ENCODE assay signal across 1 cellular context in the genomic region with DNA sequence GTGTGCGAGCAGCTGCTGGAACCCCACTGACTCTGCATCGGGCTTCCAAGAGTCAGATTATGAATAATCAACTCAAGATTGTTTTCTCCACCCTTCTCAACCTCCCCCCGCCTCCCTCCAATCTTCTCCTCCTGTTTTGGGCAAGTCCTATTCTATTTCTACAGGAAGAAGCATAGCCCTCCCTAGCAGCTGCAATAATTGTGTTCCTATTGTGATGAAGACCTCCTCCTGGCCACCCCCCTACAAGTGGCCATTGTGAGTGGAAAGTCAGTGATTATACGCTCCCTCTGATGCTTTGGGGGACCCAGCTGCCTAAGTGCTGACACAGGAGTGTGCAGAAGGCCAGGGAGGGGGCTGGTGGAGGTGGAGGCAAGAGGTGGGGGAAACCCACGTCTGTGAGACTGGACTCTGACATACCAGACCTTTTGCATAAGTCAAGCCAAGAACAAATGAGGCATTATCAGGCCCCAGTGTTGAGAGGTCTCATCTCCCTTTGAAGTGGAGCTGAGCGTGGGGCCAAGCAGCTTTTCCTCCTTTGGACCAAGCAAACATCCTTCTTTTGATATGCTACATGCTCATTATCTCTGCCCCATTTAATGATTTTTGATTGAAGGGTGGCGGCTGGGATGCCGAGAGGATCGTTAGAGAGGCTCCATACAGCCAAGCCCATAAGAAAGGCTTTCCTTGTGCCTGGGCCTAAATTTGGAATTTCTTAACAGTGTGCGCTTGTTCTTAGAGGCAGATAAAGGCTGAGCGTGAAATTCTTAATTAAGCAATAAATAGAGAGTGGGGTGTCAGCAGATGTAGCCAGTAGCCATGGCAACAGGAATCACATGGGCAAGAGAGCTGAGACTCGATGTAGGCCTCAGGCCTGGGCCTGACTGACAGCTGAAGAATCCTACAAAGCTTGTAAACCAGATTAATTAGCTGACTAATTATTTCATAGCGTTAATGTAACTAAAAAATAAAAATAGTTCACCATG.
TF ChIP-seq lines count a peak whose summit lies in the region.

No MANE protein-coding gene starts in this region.

TF ChIP-seq in GM23338, 12 proteins besides CTCF, POLR2A, EP300 and RAD21 (continued from another document):
- TF ChIP-seq, protein P1, sequence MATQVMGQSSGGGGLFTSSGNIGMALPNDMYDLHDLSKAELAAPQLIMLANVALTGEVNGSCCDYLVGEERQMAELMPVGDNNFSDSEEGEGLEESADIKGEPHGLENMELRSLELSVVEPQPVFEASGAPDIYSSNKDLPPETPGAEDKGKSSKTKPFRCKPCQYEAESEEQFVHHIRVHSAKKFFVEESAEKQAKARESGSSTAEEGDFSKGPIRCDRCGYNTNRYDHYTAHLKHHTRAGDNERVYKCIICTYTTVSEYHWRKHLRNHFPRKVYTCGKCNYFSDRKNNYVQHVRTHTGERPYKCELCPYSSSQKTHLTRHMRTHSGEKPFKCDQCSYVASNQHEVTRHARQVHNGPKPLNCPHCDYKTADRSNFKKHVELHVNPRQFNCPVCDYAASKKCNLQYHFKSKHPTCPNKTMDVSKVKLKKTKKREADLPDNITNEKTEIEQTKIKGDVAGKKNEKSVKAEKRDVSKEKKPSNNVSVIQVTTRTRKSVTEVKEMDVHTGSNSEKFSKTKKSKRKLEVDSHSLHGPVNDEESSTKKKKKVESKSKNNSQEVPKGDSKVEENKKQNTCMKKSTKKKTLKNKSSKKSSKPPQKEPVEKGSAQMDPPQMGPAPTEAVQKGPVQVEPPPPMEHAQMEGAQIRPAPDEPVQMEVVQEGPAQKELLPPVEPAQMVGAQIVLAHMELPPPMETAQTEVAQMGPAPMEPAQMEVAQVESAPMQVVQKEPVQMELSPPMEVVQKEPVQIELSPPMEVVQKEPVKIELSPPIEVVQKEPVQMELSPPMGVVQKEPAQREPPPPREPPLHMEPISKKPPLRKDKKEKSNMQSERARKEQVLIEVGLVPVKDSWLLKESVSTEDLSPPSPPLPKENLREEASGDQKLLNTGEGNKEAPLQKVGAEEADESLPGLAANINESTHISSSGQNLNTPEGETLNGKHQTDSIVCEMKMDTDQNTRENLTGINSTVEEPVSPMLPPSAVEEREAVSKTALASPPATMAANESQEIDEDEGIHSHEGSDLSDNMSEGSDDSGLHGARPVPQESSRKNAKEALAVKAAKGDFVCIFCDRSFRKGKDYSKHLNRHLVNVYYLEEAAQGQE (IDR thresholded peaks at IDR 0.05; ENCODE audit: unreplicated experiment): no peak
- TF ChIP-seq EZH2phosphoT487 (IDR thresholded peaks at IDR 0.05; ENCODE audit: unreplicated experiment): no peak
- TF ChIP-seq EZH2 (IDR thresholded peaks at IDR 0.05; ENCODE audit: low read depth, unreplicated experiment): no peak
- no peak for TF ChIP-seq JUNB (IDR thresholded peaks at IDR 0.05; ENCODE audit: unreplicated experiment)
